22 cellular contexts compared by ENCODE assay signal in the genomic region with DNA sequence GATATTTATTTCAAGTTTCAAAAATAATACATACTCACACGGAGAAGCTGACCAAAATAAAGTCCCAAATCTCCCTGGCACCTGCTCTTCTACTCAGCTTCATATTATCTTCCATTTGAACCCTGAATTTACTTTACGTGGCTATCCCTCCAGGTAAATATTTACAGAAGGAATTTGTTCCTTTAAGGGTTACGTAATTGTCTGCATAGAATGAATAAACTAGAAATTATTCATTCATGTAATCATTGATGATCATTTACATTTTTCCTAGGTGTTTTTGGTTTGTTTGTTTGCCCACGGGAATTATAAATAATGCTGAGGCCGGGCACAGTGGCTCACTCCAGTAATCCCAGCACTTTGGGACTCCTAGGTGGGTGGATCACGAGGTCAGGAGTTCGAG.
A peak's percentile ranks its signal among the peaks of the same experiment; 100 is the strongest.
DNase-seq lines count a peak whose midpoint lies in the region; ATAC-seq, FAIRE-seq and TF ChIP-seq lines count a peak whose summit lies in the region.
"Had no signal": no experiment of that assay in that cellular context is flagged by ENCODE, and none has a peak within 500 bp of the region (broad histone marks: within the 10 kb centered on the region; RNA-seq: fewer than 3 reads in every experiment).

No MANE protein-coding gene starts in this region.

- no peak overlapping the region for H3K27ac Mint-ChIP-seq in Calu3 (ENCODE audit: unreplicated experiment)
- H3K27ac Mint-ChIP-seq: CD4-positive, alpha-beta memory T cell; CD4-positive, CD25-positive, alpha-beta regulatory T cell; CD8-positive, alpha-beta memory T cell had no signal

- H3K4me1 Mint-ChIP-seq in Calu3 (ENCODE audit: low read depth, unreplicated experiment): peaks cover 14% of the 10 kb centered on the region
- H3K4me1 Mint-ChIP-seq: CD4-positive, alpha-beta memory T cell; CD4-positive, CD25-positive, alpha-beta regulatory T cell; CD8-positive, alpha-beta memory T cell had no signal

- BruUV-seq in Calu3 (replicated peaks; lab: Mats Ljungman, UMichigan): no TSS peak

- TF ChIP-seq RAD21 in A549 (conservative IDR thresholded peaks at IDR 0.05 in 1 of 2, IDR thresholded peaks at IDR 0.05 in 1 of 2): no peak

- no peak for FAIRE-seq in A549 (lab: Jason Lieb, UNC)
- FAIRE-seq: D721Med, G401.6, GM12891, GM19239 had no signal

- CTCF ChIA-PET in A549 (lab: Yijun Ruan, JAX) (interaction anchor here (1.5 kb wide), 1 partner anchor 21 kb away, joined by 5 read pairs; no protein-coding TSS in a partner anchor), Calu3 (lab: Charles Lee) (no interaction called here)

- DNase-seq in A549 (ENCODE audit: low read depth in 1 of 2, low spot score in 1 of 2) (peak in 1 of 2 experiments; percentile 45), NCI-H748 (lab: John Stamatoyannopoulos, UW; ENCODE audit: unreplicated experiment) (peak; percentile 79), NCI-H774 (lab: John Stamatoyannopoulos, UW) (peak; percentile 64), Calu3 (no peak), colonic mucosa (no peak)
- DNase-seq: ACHN; BE2C; C1 segment of cervical spinal cord; CD4-positive, alpha-beta memory T cell; CD4-positive, CD25-positive, alpha-beta regulatory T cell; CD8-positive, alpha-beta memory T cell; COR-L47; DMS79 treated with DMSO at 0.1 percent for 48 hours; GF-D8 had no signal

- no peaks in the 10 kb centered on the region for H3K27me3 Mint-ChIP-seq in Calu3 (ENCODE audit: unreplicated experiment)
- H3K27me3 Mint-ChIP-seq: CD4-positive, CD25-positive, alpha-beta regulatory T cell had no signal

- no peaks in the 10 kb centered on the region for H3K27me3 ChIP-seq in colonic mucosa
- H3K27me3 ChIP-seq: BE2C, BLaER1 had no signal

- POLR2A ChIA-PET in A549 (lab: Yijun Ruan, JAX): no interaction called here

- TF ChIP-seq CTCF in 22Rv1 (IDR thresholded peaks at IDR 0.05) (no peak), A549 (IDR thresholded peaks at IDR 0.05) (no peak), Calu3 (IDR thresholded peaks at IDR 0.05; ENCODE audit: unreplicated experiment) (no peak), colonic mucosa (IDR thresholded peaks at IDR 0.05) (no peak)

- no peak for TF ChIP-seq POLR2A in A549 (IDR thresholded peaks at IDR 0.05; ENCODE audit: low read length)

- intact Hi-C loops in Calu3 (cut with micrococcal nuclease; ENCODE audit: unreplicated experiment): no loop called here
- intact Hi-C loops in colonic mucosa (cut with DNase I): no loop called here

- peak overlapping the region; percentile 45 for H3K4me2 ChIP-seq in A549
- H3K4me2 ChIP-seq: BLaER1 had no signal

- WGBS in A549 (ENCODE audit: missing lambda C conversion rate): 16% methylated on average over 7 of the region's 7 CpGs

- H3K4me3 ChIP-seq in A549 (no peak overlapping the region), colonic mucosa (no peak overlapping the region)
- H3K4me3 ChIP-seq: BLaER1 had no signal

- H3K36me3 Mint-ChIP-seq in Calu3 (ENCODE audit: insufficient read depth, unreplicated experiment): no peaks in the 10 kb centered on the region
- H3K36me3 Mint-ChIP-seq: CD14-positive monocyte; CD4-positive, alpha-beta memory T cell; CD4-positive, CD25-positive, alpha-beta regulatory T cell; CD8-positive, alpha-beta memory T cell had no signal

- no peak overlapping the region for H3K4me3 Mint-ChIP-seq in Calu3 (ENCODE audit: low read depth, unreplicated experiment)
- H3K4me3 Mint-ChIP-seq: CD14-positive monocyte; CD4-positive, CD25-positive, alpha-beta regulatory T cell; CD8-positive, alpha-beta memory T cell had no signal

- H3K4me1 ChIP-seq in A549 (peaks cover 24% of the 10 kb centered on the region), colonic mucosa (no peaks in the 10 kb centered on the region)
- H3K4me1 ChIP-seq: BE2C, BLaER1 had no signal

- H3K27ac ChIP-seq in 22Rv1 (peak overlapping the region; percentile 27; the same call in 1 of the 2 replicates), A549 (peak overlapping the region in 1 of 2 experiments; percentile 53; a peak in 2 of 6 replicates), colonic mucosa (no peak overlapping the region)
- H3K27ac ChIP-seq: BLaER1 had no signal

- H3K36me3 ChIP-seq in colonic mucosa: no peaks in the 10 kb centered on the region
- H3K36me3 ChIP-seq: BE2C, BLaER1 had no signal

- no peak overlapping the region for H3K9ac ChIP-seq in colonic mucosa (ENCODE audit: low read depth in 2 of 2, low read length in 2 of 2)
- H3K9ac ChIP-seq: BLaER1 had no signal

- no peaks in the 10 kb centered on the region for H3K9me3 Mint-ChIP-seq in Calu3 (ENCODE audit: low read depth, unreplicated experiment)
- H3K9me3 Mint-ChIP-seq: CD14-positive monocyte; CD4-positive, alpha-beta memory T cell had no signal

- no peak for TF ChIP-seq EP300 in A549 (IDR thresholded peaks at IDR 0.05)

- ATAC-seq in A549 (no peak), HG02981 (IDR thresholded peaks at IDR 0.05; ENCODE audit: unreplicated experiment) (no peak)

- H3K9me3 ChIP-seq in A549 (no peaks in the 10 kb centered on the region), colonic mucosa (no peaks in the 10 kb centered on the region)
- H3K9me3 ChIP-seq: BE2C, BLaER1 had no signal

TF ChIP-seq in A549, 52 proteins besides CTCF, POLR2A, EP300 and RAD21:
- no peak for TF ChIP-seq FOSL2 (IDR thresholded peaks at IDR 0.05)
- peak; percentile 32; the same call in 1 of the 2 replicates for TF ChIP-seq FOSL2 (CRISPR knock-in tag; IDR thresholded peaks at IDR 0.05)
- peak in 1 of 2 experiments; percentile 72; a peak in 2 of 4 replicates for TF ChIP-seq CEBPB (IDR thresholded peaks at IDR 0.05)
- TF ChIP-seq GATA3 (IDR thresholded peaks at IDR 0.05; ENCODE audit: borderline replicate concordance): peak; percentile 52; the same call in 1 of the 2 replicates
- no peak for TF ChIP-seq ZC3H11A (IDR thresholded peaks at IDR 0.05)

Comparison
In these comparisons a context has a peak if more than half of its experiments do, and no peak if none do; other contexts are left out.
1. DNase-seq: peak in NCI-H748 (single experiment) and NCI-H774 (single experiment); none in Calu3 (single experiment) and colonic mucosa (single experiment).